ENCODE assay signal across 8 cellular contexts in the genomic region with DNA sequence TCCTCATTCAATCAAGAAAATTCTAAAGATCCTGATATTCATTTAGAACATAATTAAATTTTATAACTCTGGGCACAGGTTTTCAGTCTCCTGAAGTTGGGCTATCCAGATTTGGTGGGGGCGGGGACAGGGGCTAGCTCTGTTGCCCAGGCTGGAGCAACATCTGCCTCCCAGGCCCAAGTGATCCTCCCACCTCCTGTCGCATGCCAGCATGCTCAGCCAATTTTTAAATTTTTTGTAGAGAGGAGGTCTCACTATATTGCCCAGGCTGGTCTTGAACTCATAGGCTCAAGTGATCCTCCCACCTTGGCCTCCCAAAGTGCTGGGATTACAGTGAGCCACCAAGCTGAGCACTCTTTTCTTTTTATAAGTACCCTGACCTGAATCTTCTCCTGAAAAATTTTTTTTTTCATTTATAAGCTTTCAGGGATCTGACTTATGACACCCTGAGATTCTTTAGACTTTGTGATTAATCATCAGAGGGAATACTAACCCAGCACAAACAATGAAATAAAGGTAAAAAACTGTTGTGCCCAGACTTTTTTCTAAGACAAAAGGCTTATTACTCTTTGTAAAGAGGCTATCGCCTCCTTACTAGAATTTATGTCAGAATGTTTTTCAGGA.
DNase-seq lines count a peak whose midpoint lies in the region; ATAC-seq, FAIRE-seq and TF ChIP-seq lines count a peak whose summit lies in the region.

No MANE protein-coding gene starts in this region.

- CTCF ChIA-PET in endothelial cell of umbilical vein (lab: Charles Lee) = interaction anchor here (1.2 to 4.9 kb wide), 6 partner anchors 29 to 82 kb away, joined by 3 to 31 read pairs (median 6); no protein-coding TSS in a partner anchor

- H3K9me1 ChIP-seq in endothelial cell of umbilical vein (replicated peaks; ENCODE audit: control insufficient read depth, extremely low read depth, insufficient read depth, low read length) = no peaks in the 10 kb centered on the region

- H3K9ac ChIP-seq in endothelial cell of umbilical vein (replicated peaks; ENCODE audit: extremely low read depth, insufficient read depth, low read length) = peak overlapping the region; percentile 85

- intact Hi-C loops in endothelial cell of umbilical vein (cut with micrococcal nuclease) = no loop called here
- intact Hi-C loops in sigmoid colon (cut with DNase I) = no loop called here

- H3K4me1 ChIP-seq in SJSA1 (replicated peaks) = peaks cover 77% of the 10 kb centered on the region
- H3K4me1 ChIP-seq in endothelial cell of umbilical vein (ENCODE audit: control insufficient read depth, extremely low read depth, insufficient read depth, low read length) = peaks cover 32% of the 10 kb centered on the region
- H3K4me1 ChIP-seq in sigmoid colon = peaks cover 0 to 81% (median 59%) of the 10 kb centered on the region in 4 donors

- peak overlapping the region; percentile 97 for H3K27ac ChIP-seq in SJSA1
- peak overlapping the region; percentile 97 for H3K27ac ChIP-seq in endothelial cell of umbilical vein (ENCODE audit: insufficient read depth, low read depth, low read length)
- peak overlapping the region; percentile 71 to 94 (median 78) for H3K27ac ChIP-seq in sigmoid colon

- TF ChIP-seq EP300 in sigmoid colon (IDR thresholded peaks at IDR 0.05) = no peak

- H4K20me1 ChIP-seq in endothelial cell of umbilical vein (replicated peaks; ENCODE audit: control insufficient read depth, extremely low read depth, insufficient read depth, low read length) = no peaks in the 10 kb centered on the region

- no peak overlapping the region for H2AFZ ChIP-seq in endothelial cell of umbilical vein (ENCODE audit: low read depth, low read length)

- H3K9me3 ChIP-seq in SJSA1 (replicated peaks) (no peaks in the 10 kb centered on the region), endothelial cell of umbilical vein (replicated peaks; ENCODE audit: control insufficient read depth, insufficient read depth, low read length) (no peaks in the 10 kb centered on the region), sigmoid colon (no peaks in the 10 kb centered on the region)

- ATAC-seq in GM18498 (IDR thresholded peaks at IDR 0.05; ENCODE audit: unreplicated experiment) (no peak), HG03095 (IDR thresholded peaks at IDR 0.05; ENCODE audit: unreplicated experiment) (no peak)

- FAIRE-seq in endothelial cell of umbilical vein (lab: Jason Lieb, UNC) = no peak

- peak overlapping the region; percentile 52 for H3K4me3 ChIP-seq in GM12865 (ENCODE audit: low read depth, low read length)
- H3K4me3 ChIP-seq in SJSA1 = no peak overlapping the region
- H3K4me3 ChIP-seq in endothelial cell of umbilical vein (replicated peaks in 1 of 3; ENCODE audit: insufficient read depth in 1 of 3, low read depth in 1 of 3, low read length in 3 of 3) = peak overlapping the region in 1 of 3 experiments; percentile 28
- no peak overlapping the region for H3K4me3 ChIP-seq in sigmoid colon

- BruUV-seq in endothelial cell of umbilical vein (replicated peaks; lab: Mats Ljungman, UMichigan) = no TSS peak

- TF ChIP-seq CTCF in GM12865 (IDR thresholded peaks at IDR 0.05; ENCODE audit: insufficient read depth, low read depth, low read length, missing control alignments) (no peak), endothelial cell of umbilical vein (IDR thresholded peaks at IDR 0.05; ENCODE audit: extremely low read depth in 1 of 2, insufficient read depth in 1 of 2, low read depth in 1 of 2, low read length in 2 of 2) (no peak), sigmoid colon (IDR thresholded peaks at IDR 0.05) (no peak)

- POLR2A ChIA-PET in endothelial cell of umbilical vein (lab: Charles Lee) = interaction anchor here (0.8 to 1.7 kb wide), 4 partner anchors 8 to 210 kb away, joined by 3 to 17 read pairs (median 5); partner anchors contain the start of gene CLTC

- H3K4me2 ChIP-seq in endothelial cell of umbilical vein (ENCODE audit: insufficient read depth, low read length) = peak overlapping the region; percentile 80

- H3K36me3 ChIP-seq in SJSA1 (no peaks in the 10 kb centered on the region), endothelial cell of umbilical vein (ENCODE audit: control insufficient read depth in 2 of 2, extremely low read depth in 1 of 2, insufficient read depth in 2 of 2, low read length in 2 of 2) (no peaks in the 10 kb centered on the region), sigmoid colon (no peaks in the 10 kb centered on the region)

- WGBS in sigmoid colon, 2 donors = 33 to 64% methylated on average over 3 of the region's 3 CpGs

- TF ChIP-seq POLR2A in endothelial cell of umbilical vein (IDR thresholded peaks at IDR 0.05; ENCODE audit: low read depth, low read length) (no peak), sigmoid colon (IDR thresholded peaks at IDR 0.05) (no peak)

- dilution Hi-C loops in endothelial cell of umbilical vein (cut with MboI; ENCODE audit: extremely low pct_ligation_motif_present, low sequenced_read_pairs) = no loop called here

- peaks cover 8% of the 10 kb centered on the region for H3K79me2 ChIP-seq in endothelial cell of umbilical vein (ENCODE audit: control insufficient read depth, insufficient read depth, low read length)

- DNase-seq in GM12865 (ENCODE audit: low read depth) (peak; percentile 48), SJSA1 (ENCODE audit: low read depth in 1 of 2, low spot score in 2 of 2) (peak; percentile 79 to 80), endothelial cell of umbilical vein (ENCODE audit: low read depth, low spot score) (peak; percentile 44), sigmoid colon (no peak), NCI-H82 treated with DMSO at 0.1 percent for 48 hours (lab: John Stamatoyannopoulos, UW; ENCODE audit: unreplicated experiment) (no peak), NOMO-1 (lab: John Stamatoyannopoulos, UW; ENCODE audit: unreplicated experiment in 2 of 2) (no peak)

- no peaks in the 10 kb centered on the region for H3K27me3 ChIP-seq in SJSA1 (replicated peaks)
- no peaks in the 10 kb centered on the region for H3K27me3 ChIP-seq in endothelial cell of umbilical vein (ENCODE audit: control insufficient read depth in 2 of 2, insufficient read depth in 2 of 2, low read length in 2 of 2)
- no peaks in the 10 kb centered on the region for H3K27me3 ChIP-seq in sigmoid colon

TF ChIP-seq in endothelial cell of umbilical vein, 7 proteins besides CTCF, POLR2A, EP300 and RAD21:
- TF ChIP-seq, protein P1, sequence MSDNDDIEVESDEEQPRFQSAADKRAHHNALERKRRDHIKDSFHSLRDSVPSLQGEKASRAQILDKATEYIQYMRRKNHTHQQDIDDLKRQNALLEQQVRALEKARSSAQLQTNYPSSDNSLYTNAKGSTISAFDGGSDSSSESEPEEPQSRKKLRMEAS (IDR thresholded peaks at IDR 0.05; ENCODE audit: insufficient read depth, insufficient read length) = no peak
- TF ChIP-seq POLR2AphosphoS5 (IDR thresholded peaks at IDR 0.05; ENCODE audit: insufficient read depth, low read depth, low read length) (no peak), EZH2 (IDR thresholded peaks at IDR 0.05; ENCODE audit: borderline replicate concordance, low read depth, low read length, severe bottlenecking) (no peak), JUN (IDR thresholded peaks at IDR 0.05; ENCODE audit: borderline replicate concordance, insufficient read depth, insufficient read length, low read depth) (no peak), GATA2 (IDR thresholded peaks at IDR 0.05; ENCODE audit: insufficient read depth, insufficient read length, low read depth, low read length) (no peak), MYC (IDR thresholded peaks at IDR 0.05; ENCODE audit: low read depth, low read length) (no peak), FOS (IDR thresholded peaks at IDR 0.05; ENCODE audit: borderline replicate concordance, insufficient read depth, low read length) (no peak)

Comparison
In these comparisons a context has a peak if more than half of its experiments do, and no peak if none do; other contexts are left out.
1. DNase-seq: peak in GM12865 (single experiment), SJSA1 (2 of 2) and endothelial cell of umbilical vein (single experiment); none in sigmoid colon (single experiment), NCI-H82 treated with DMSO at 0.1 percent for 48 hours (single experiment) and NOMO-1 (0 of 2).
2. Peak in every context shown above with its lines, with median percentiles within 50 percentile points of each other: H3K27ac ChIP-seq.